1 cellular context compared by ENCODE assay signal in genomic region chr21:42312626-42313104, GRCh38.
A peak's percentile ranks its signal among the peaks of the same experiment; 100 is the strongest.
TF ChIP-seq lines count a peak whose summit lies in the region.

No MANE protein-coding gene starts in this region.

TF ChIP-seq in HEK293, 187 proteins besides CTCF, POLR2A, EP300 and RAD21 (continued from another document):
- 0 out of 2 replicates have a peak, but pooled peaks have one; percentile 39 for TF ChIP-seq GLIS2 (tag by site-specific recombination; IDR thresholded peaks at IDR 0.05)
- no peak for TF ChIP-seq ZSCAN30 (tag by site-specific recombination; IDR thresholded peaks at IDR 0.05)
- TF ChIP-seq GLIS1 (tag by site-specific recombination; IDR thresholded peaks at IDR 0.05) = peak; percentile 42; the same call in 1 of the 2 replicates
- TF ChIP-seq ZNF488 (tag by site-specific recombination; IDR thresholded peaks at IDR 0.05) = no peak
- TF ChIP-seq ZNF146 (tag by site-specific recombination; IDR thresholded peaks at IDR 0.05) = no peak
- TF ChIP-seq KLF1 (tag by site-specific recombination; IDR thresholded peaks at IDR 0.05) = no peak
- TF ChIP-seq ZNF677 (tag by site-specific recombination; IDR thresholded peaks at IDR 0.05) = no peak
- no peak for TF ChIP-seq PBX3 (CRISPR knock-in tag; IDR thresholded peaks at IDR 0.05)
